In the genomic region with DNA sequence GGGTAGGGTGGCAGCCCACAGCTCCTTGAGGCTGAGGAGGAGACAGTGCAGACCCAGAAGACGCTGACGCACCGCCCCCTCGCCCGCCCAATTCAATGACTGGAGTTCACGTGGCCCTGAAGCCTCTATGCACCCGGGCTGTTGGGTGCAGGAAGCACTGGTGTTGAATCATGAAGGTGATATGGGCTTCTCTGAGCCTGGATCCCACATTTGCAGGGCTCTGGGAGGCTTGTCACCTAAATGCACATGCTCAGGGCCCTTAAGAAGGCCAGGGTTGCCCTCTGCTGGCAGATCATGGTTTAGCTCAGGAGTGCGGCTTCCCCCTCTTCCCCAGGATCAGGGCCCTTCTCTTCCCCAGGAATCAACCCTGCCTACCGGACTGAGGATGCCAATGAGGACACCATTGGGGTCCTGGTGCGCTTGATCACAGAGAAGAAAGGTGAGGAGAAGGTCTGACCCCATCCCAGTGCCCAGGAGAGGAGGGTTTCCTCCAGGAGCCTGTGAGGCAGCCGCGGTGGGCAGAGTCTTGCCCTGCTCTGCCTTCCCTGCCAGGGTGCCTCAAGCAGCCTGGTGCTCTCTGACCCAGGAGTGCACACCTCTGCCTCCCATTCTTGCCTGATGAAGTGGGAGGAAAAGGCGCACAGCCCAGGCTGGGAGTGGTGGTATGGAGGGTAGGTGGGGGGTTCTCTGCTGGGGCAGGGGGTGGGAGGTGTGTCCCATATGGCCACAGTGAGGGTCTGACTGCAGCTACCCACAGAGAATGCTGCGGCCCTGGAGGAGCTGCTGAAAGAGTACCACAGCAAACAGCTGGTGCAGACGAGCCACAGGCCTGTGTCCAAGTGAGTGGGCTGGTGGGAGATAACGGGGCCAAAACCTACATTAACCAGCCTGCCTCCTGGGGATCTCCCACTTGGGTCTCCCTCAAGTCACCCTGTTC, we compare ENCODE assay signal across 8 cellular contexts. TPM values are rescaled to one million over a fixed set of nuclear protein-coding genes. Genes with fewer than 3 reads are reported as not detected.
DNase-seq lines count a peak whose midpoint lies in the region; TF ChIP-seq lines count a peak whose summit lies in the region.

No MANE protein-coding gene starts in this region.

- no peak overlapping the region for H3K27ac Mint-ChIP-seq in neural crest cell (ENCODE audit: unreplicated experiment)

- H3K9me3 Mint-ChIP-seq in neural crest cell: no peaks in the 10 kb centered on the region

- H3K4me3 ChIP-seq in fibroblast of mammary gland (ENCODE audit: control insufficient read depth, low read depth, low read length): no peak overlapping the region

- H3K27me3 Mint-ChIP-seq in neural crest cell (ENCODE audit: low read depth): peaks cover 3% of the 10 kb centered on the region

- peak overlapping the region; percentile 79 for H3K4me3 Mint-ChIP-seq in neural crest cell

- DNase-seq in DMS 273 (lab: John Stamatoyannopoulos, UW; ENCODE audit: unreplicated experiment) (peak; percentile 82), HUDEP-2 (lab: John Stamatoyannopoulos, UW; ENCODE audit: unreplicated experiment in 76 of 76) (peak in 62 of 76 experiments; percentile 6 to 76 (median 45)), fibroblast of mammary gland (ENCODE audit: low read depth) (peak; percentile 80), neural crest cell (ENCODE audit: low read depth, low spot score) (peak; percentile 80), substantia nigra (lab: John Stamatoyannopoulos, UW) (peak in 37 of 49 donors; percentile 9 to 76 (median 49)), NCI-H524 treated with DMSO at 0.1 percent for 48 hours (lab: John Stamatoyannopoulos, UW) (no peak)
- DNase-seq in activated T-cell treated with anti-CD3 and anti-CD28 coated beads, Interleukin-2, amount 50 U/mL, for 48 hours: peak; percentile 76 to 77

- no peak overlapping the region for H3K27ac ChIP-seq in substantia nigra (ENCODE audit: low read depth, low read length, poor library complexity, severe bottlenecking)

- TF ChIP-seq CTCF in fibroblast of mammary gland (conservative IDR thresholded peaks at IDR 0.05; ENCODE audit: control insufficient read depth, insufficient read depth, low read depth, low read length) (peak; percentile 82), neural crest cell (conservative IDR thresholded peaks at IDR 0.05) (peak; percentile 82)

- peaks cover 6% of the 10 kb centered on the region for H3K4me1 Mint-ChIP-seq in neural crest cell

- peaks cover 3% of the 10 kb centered on the region for H3K36me3 Mint-ChIP-seq in neural crest cell (ENCODE audit: low read depth)

TF ChIP-seq in PFSK-1, 5 proteins besides CTCF, POLR2A, EP300 and RAD21:
- TF ChIP-seq FOXP2 (optimal IDR thresholded peaks at IDR 0.05; ENCODE audit: borderline replicate concordance, extremely low read depth, extremely low read length, insufficient read depth): peak; percentile 52
- TF ChIP-seq, protein P1, sequence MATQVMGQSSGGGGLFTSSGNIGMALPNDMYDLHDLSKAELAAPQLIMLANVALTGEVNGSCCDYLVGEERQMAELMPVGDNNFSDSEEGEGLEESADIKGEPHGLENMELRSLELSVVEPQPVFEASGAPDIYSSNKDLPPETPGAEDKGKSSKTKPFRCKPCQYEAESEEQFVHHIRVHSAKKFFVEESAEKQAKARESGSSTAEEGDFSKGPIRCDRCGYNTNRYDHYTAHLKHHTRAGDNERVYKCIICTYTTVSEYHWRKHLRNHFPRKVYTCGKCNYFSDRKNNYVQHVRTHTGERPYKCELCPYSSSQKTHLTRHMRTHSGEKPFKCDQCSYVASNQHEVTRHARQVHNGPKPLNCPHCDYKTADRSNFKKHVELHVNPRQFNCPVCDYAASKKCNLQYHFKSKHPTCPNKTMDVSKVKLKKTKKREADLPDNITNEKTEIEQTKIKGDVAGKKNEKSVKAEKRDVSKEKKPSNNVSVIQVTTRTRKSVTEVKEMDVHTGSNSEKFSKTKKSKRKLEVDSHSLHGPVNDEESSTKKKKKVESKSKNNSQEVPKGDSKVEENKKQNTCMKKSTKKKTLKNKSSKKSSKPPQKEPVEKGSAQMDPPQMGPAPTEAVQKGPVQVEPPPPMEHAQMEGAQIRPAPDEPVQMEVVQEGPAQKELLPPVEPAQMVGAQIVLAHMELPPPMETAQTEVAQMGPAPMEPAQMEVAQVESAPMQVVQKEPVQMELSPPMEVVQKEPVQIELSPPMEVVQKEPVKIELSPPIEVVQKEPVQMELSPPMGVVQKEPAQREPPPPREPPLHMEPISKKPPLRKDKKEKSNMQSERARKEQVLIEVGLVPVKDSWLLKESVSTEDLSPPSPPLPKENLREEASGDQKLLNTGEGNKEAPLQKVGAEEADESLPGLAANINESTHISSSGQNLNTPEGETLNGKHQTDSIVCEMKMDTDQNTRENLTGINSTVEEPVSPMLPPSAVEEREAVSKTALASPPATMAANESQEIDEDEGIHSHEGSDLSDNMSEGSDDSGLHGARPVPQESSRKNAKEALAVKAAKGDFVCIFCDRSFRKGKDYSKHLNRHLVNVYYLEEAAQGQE (IDR thresholded peaks at IDR 0.05; ENCODE audit: insufficient read depth in 1 of 2, low read depth in 2 of 2, low read length in 2 of 2): no peak

RNA-seq across cellular contexts. Expression of a gene that starts 17.5 kb away (rescaled TPM):
- polyA plus RNA-seq in PFSK-1 (2012; ENCODE audit: insufficient read length, low read depth): 10.2 TPM
- 18.4 and 20.9 TPM in 2 replicates for total RNA-seq in neural crest cell
